In the genomic region with DNA sequence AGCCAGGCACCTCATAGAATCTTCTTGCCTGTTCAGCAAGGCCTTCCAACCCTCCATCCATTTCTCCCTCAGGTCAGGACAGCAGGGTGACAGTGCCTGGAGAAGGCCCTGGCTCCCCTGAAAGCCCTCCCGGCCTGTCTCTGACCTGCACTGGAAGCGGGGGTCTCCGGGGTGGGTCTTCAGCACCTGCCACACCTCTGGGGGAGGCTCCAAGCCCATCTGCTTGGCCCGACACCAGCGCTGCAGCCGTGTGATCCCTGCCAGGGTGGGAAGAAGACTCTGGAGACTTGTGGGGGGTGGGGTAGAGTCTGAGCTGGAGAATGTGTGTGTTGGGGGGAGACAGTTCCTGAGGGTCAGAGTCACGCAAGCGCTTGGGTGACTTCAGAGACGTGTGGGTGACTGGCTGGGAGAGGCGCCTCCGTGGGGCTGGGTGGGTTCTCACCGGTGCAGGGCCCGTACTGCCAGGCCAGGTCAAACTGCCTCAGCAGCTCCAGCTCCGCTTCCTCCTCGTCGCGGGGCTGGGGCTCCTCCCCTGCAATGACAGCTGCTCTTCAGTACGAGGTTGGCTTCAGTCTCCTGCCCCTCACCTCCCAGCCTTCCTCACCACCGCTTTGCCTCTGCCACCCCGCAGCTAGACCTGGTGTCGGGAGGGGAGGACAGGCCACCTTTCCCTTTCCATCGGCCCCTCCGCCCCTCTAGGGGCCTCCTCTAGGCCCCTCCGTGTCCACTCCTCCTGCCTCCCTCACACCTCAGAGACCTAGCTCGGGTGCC, we compare ENCODE assay signal across 8 cellular contexts. TPM values are rescaled to one million over a fixed set of nuclear protein-coding genes. Genes with fewer than 3 reads are reported as not detected.
DNase-seq lines count a peak whose midpoint lies in the region; ATAC-seq and TF ChIP-seq lines count a peak whose summit lies in the region.

No MANE protein-coding gene starts in this region.

- H3K4me1 ChIP-seq in ACC112 (ENCODE audit: control insufficient read depth, insufficient read depth, low read length, unreplicated experiment), result peaks cover 68% of the 10 kb centered on the region
- H3K4me1 ChIP-seq in mesendoderm (ENCODE audit: control insufficient read depth, low read depth, low read length), result peaks cover 12% of the 10 kb centered on the region
- peaks cover 2% of the 10 kb centered on the region for H3K4me1 ChIP-seq in urinary bladder (ENCODE audit: insufficient read depth)

- no peak overlapping the region for H2BK15ac ChIP-seq in mesendoderm (replicated peaks; ENCODE audit: low read depth)

- peak overlapping the region; percentile 11 for H3K18ac ChIP-seq in mesendoderm (ENCODE audit: low read length)

- no peak overlapping the region for H3K4ac ChIP-seq in mesendoderm (ENCODE audit: low read depth, low read length)

- H2AFZ ChIP-seq in ACC112 (ENCODE audit: low read length, unreplicated experiment), result peak overlapping the region; percentile 16

- H4K5ac ChIP-seq in mesendoderm (ENCODE audit: low read length), result no peak overlapping the region

- H3K36me3 ChIP-seq in ACC112 (ENCODE audit: insufficient read depth, low read length), result no peaks in the 10 kb centered on the region
- no peaks in the 10 kb centered on the region for H3K36me3 ChIP-seq in mesendoderm (ENCODE audit: control insufficient read depth, insufficient read depth, low read length)
- no peaks in the 10 kb centered on the region for H3K36me3 ChIP-seq in urinary bladder (ENCODE audit: insufficient read depth)

- H3K4me3 ChIP-seq in ACC112 (ENCODE audit: low read depth, low read length) (peak overlapping the region; percentile 82), coronary artery (peak overlapping the region; percentile 81), mesendoderm (ENCODE audit: low read length) (peak overlapping the region; percentile 54), urinary bladder (ENCODE audit: low read depth, low read length) (peak overlapping the region; percentile 63)

- no peak for TF ChIP-seq CTCF in coronary artery (IDR thresholded peaks at IDR 0.05)

- H3K56ac ChIP-seq in mesendoderm (ENCODE audit: low read length), result peak overlapping the region; percentile 86

- H2BK120ac ChIP-seq in mesendoderm (ENCODE audit: low read depth, low read length), result no peak overlapping the region

- H2AK5ac ChIP-seq in mesendoderm (ENCODE audit: low read length), result peak overlapping the region; percentile 7

- H3K27ac ChIP-seq in ACC112 (ENCODE audit: low read depth, low read length), result peak overlapping the region; percentile 96
- peak overlapping the region; percentile 95 to 96 for H3K27ac ChIP-seq in coronary artery
- H3K27ac ChIP-seq in mesendoderm (ENCODE audit: low read depth, low read length), result peak overlapping the region; percentile 89
- peak overlapping the region; percentile 96 for H3K27ac ChIP-seq in urinary bladder (ENCODE audit: low read depth)

- ATAC-seq in GM18502 (IDR thresholded peaks at IDR 0.05; ENCODE audit: poor library complexity, unreplicated experiment) (peak; percentile 11), HG03108 (IDR thresholded peaks at IDR 0.05; ENCODE audit: unreplicated experiment) (peak; percentile 1)

- no peak overlapping the region for H3K23ac ChIP-seq in mesendoderm (ENCODE audit: low read length)

- WGBS in mesendoderm (ENCODE audit: extremely low coverage, insufficient coverage, low lambda C conversion rate), result no CpG with 5 or more reads among the region's 25 CpGs
- WGBS in urinary bladder, result 11% methylated on average over 25 of the region's 25 CpGs

- H2BK5ac ChIP-seq in mesendoderm (ENCODE audit: low read length), result peak overlapping the region; percentile 71

- no peaks in the 10 kb centered on the region for H3K79me1 ChIP-seq in mesendoderm (ENCODE audit: low read length)

- peak overlapping the region; percentile 76 for H3K9ac ChIP-seq in mesendoderm (ENCODE audit: low read length)

- H3K27me3 ChIP-seq in ACC112 (ENCODE audit: insufficient read depth, low read length), result no peaks in the 10 kb centered on the region
- H3K27me3 ChIP-seq in mesendoderm (ENCODE audit: insufficient read depth, low read length, poor library complexity), result no peaks in the 10 kb centered on the region

- H4K8ac ChIP-seq in mesendoderm (ENCODE audit: low read depth, low read length), result no peak overlapping the region

- DNase-seq in RPMI7951 (ENCODE audit: low read depth), result peak; percentile 54
- DNase-seq in coronary artery (ENCODE audit: low spot score), result peak; percentile 83
- no peak for DNase-seq in mesendoderm
- no peak for DNase-seq in NCI-H1417 (lab: John Stamatoyannopoulos, UW)

- H3K4me2 ChIP-seq in mesendoderm (ENCODE audit: low read length), result peak overlapping the region; percentile 88

- H3K79me2 ChIP-seq in ACC112 (ENCODE audit: control insufficient read depth, insufficient read depth, low read length, unreplicated experiment), result peaks cover 9% of the 10 kb centered on the region
- no peaks in the 10 kb centered on the region for H3K79me2 ChIP-seq in mesendoderm (ENCODE audit: control insufficient read depth, insufficient read depth, low read length)

RNA-seq across cellular contexts. Expression of a gene that starts 0.6 kb away (rescaled TPM):
- total RNA-seq in RPMI7951 (2014; rRNA removed; shearing (Covaris generic)), result 68.0 and 85.3 TPM in 2 replicates
- polyA plus RNA-seq in mesendoderm (2013, experiment 1 of 2), result 16.0 TPM
- polyA plus RNA-seq in mesendoderm (2013, experiment 2 of 2), result 16.4 TPM
- total RNA-seq in urinary bladder, result 8.8 TPM
- polyA plus RNA-seq in urinary bladder, result 157 TPM

RNA-seq across cellular contexts. Expression of a gene that starts 20.7 kb away (rescaled TPM):
- 4.8 and 5.4 TPM in 2 replicates for total RNA-seq in RPMI7951 (2014; rRNA removed; shearing (Covaris generic))
- 1.3 TPM for polyA plus RNA-seq in mesendoderm (2013, experiment 1 of 2)
- 1.2 TPM for polyA plus RNA-seq in mesendoderm (2013, experiment 2 of 2)
- 2.7 TPM for total RNA-seq in urinary bladder
- polyA plus RNA-seq in urinary bladder, result 9.2 TPM

RNA-seq across cellular contexts. Expression of a gene that starts 39.1 kb away (rescaled TPM):
- total RNA-seq in RPMI7951 (2014; rRNA removed; shearing (Covaris generic)), result 8.5 and 13.8 TPM in 2 replicates
- 16.4 TPM for polyA plus RNA-seq in mesendoderm (2013, experiment 1 of 2)
- 14.7 TPM for polyA plus RNA-seq in mesendoderm (2013, experiment 2 of 2)
- 7.5 TPM for total RNA-seq in urinary bladder
- polyA plus RNA-seq in urinary bladder, result 16.9 TPM

RNA-seq across cellular contexts. Expression of a gene that starts 48.9 kb away (rescaled TPM):
- 300 and 345 TPM in 2 replicates for total RNA-seq in RPMI7951 (2014; rRNA removed; shearing (Covaris generic))
- polyA plus RNA-seq in mesendoderm (2013, experiment 1 of 2), result 216 TPM
- 212 TPM for polyA plus RNA-seq in mesendoderm (2013, experiment 2 of 2)
- 70.6 TPM for total RNA-seq in urinary bladder
- 85.9 TPM for polyA plus RNA-seq in urinary bladder

RNA-seq across cellular contexts. Expression of a gene that starts 49.4 kb away (rescaled TPM):
- 8.0 and 10.9 TPM in 2 replicates for total RNA-seq in RPMI7951 (2014; rRNA removed; shearing (Covaris generic))
- polyA plus RNA-seq in mesendoderm (2013, experiment 1 of 2), result 27.4 TPM
- polyA plus RNA-seq in mesendoderm (2013, experiment 2 of 2), result 28.5 TPM
- total RNA-seq in urinary bladder, result 23.6 TPM
- polyA plus RNA-seq in urinary bladder, result 52.7 TPM

Comparison
In these comparisons a context has a peak if more than half of its experiments do, and no peak if none do; other contexts are left out.
1. DNase-seq: peak in RPMI7951 (single experiment) and coronary artery (single experiment); none in mesendoderm (single experiment) and NCI-H1417 (0 of 3).
2. Peak in every context shown above with its lines, with median percentiles within 50 percentile points of each other: H3K27ac ChIP-seq and H3K4me3 ChIP-seq.